In genomic region chr6:88835210-88835609, GRCh38 we compare ENCODE assay signal across 27 cellular contexts.
"Had no signal": no experiment of that assay in that cellular context is flagged by ENCODE, and none has a peak within 500 bp of the region (broad histone marks: within the 10 kb centered on the region; RNA-seq: fewer than 3 reads in every experiment).

No MANE protein-coding gene starts in this region.

- FAIRE-seq: urothelium cell line had no signal

- H3K9me3 ChIP-seq: testis, thoracic aorta, thyroid gland, tibial artery, uterus, vagina had no signal

- H3K4me1 ChIP-seq: suprapubic skin, testis, thyroid gland, tibial nerve, transverse colon, upper lobe of left lung, upper lobe of right lung, uterus, vagina had no signal

- DNase-seq: stimulated activated CD4-positive, alpha-beta T cell treated with anti-CD3 and anti-CD28 coated beads, Interleukin-2, amount 100 ng/mL, for 48 hours; stimulated activated CD4-positive, alpha-beta T cell treated with anti-CD3 and anti-CD28 coated beads, Interleukin-4, amount 100 ng/mL, for 1 hour; stimulated activated CD4-positive, alpha-beta T cell treated with anti-CD3 and anti-CD28 coated beads, Interleukin-4, amount 100 ng/mL, for 24 hours; stimulated activated CD4-positive, alpha-beta T cell treated with anti-CD3 and anti-CD28 coated beads, Interleukin-4, amount 100 ng/mL, for 4 hours; stimulated activated CD8-positive, alpha-beta memory T cell treated with anti-CD3 and anti-CD28 coated beads, Interleukin-4, amount 100 ng/mL, for 48 hours; stimulated activated naive B cell treated with anti-CD40 and anti-IgM and Interleukin-4, amounts not matched to agents 10 μg/mL and 1 μg/mL and 100 μg/mL, for 72 hours; stimulated activated naive CD4-positive, alpha-beta T cell; stimulated activated naive CD4-positive, alpha-beta T cell treated with Interleukin-2 at 50 U/mL for 16 hours; stimulated activated naive CD8-positive, alpha-beta T cell treated with anti-CD3 and anti-CD28 coated beads, Interleukin-15, amount 100 ng/mL, for 72 hours; stimulated activated naive CD8-positive, alpha-beta T cell treated with anti-CD3 and anti-CD28 coated beads, Interleukin-15, Interleukin-2, amounts not matched to agents 100 U/mL and 50 U/mL, for 24 hours; stomach; substantia nigra; testis; thyroid gland; tibial artery; transverse colon; trophoblast cell; upper lobe of left lung; upper lobe of right lung; uterus had no signal

- H3K4me3 ChIP-seq: stomach, suprapubic skin, testis, thoracic aorta, thyroid gland, tibial artery, tibial nerve, transverse colon, upper lobe of left lung, upper lobe of right lung, uterus, vagina had no signal

- H3K27ac ChIP-seq: stomach, suprapubic skin, testis, thoracic aorta, thyroid gland, tibial artery, tibial nerve, transverse colon, upper lobe of left lung, upper lobe of right lung, uterus, vagina had no signal

- H3K36me3 ChIP-seq: suprapubic skin, thoracic aorta, thyroid gland, tibial artery, upper lobe of left lung, upper lobe of right lung, uterus, vagina had no signal

- H3K27me3 ChIP-seq: stomach, suprapubic skin, testis, thyroid gland, tibial artery, tibial nerve, transverse colon, upper lobe of left lung, upper lobe of right lung, uterus, vagina had no signal

- ATAC-seq: stimulated activated effector memory CD8-positive, alpha-beta T cell treated with anti-CD3 and anti-CD28 coated beads, Interleukin-12 subunit alpha, Interleukin-12 subunit beta, amount 100 ng/mL, for 72 hours; stimulated activated memory B cell treated with anti-CD40 and anti-IgM and Interleukin-4, amounts not matched to agents 10 μg/mL and 1 μg/mL and 100 μg/mL, for 72 hours; stimulated activated naive B cell treated with anti-CD40 and anti-IgM and Interleukin-4, amounts not matched to agents 10 μg/mL and 1 μg/mL and 100 μg/mL, for 72 hours; stimulated activated naive CD8-positive, alpha-beta T cell treated with anti-CD3 and anti-CD28 coated beads, Interleukin-15, amount 100 ng/mL, for 72 hours; stimulated activated naive CD8-positive, alpha-beta T cell treated with anti-CD3 and anti-CD28 coated beads, Interleukin-15, Interleukin-2, amounts not matched to agents 100 U/mL and 50 U/mL, for 24 hours; upper lobe of right lung had no signal
